ENCODE assay signal across 1 cellular context in the genomic region with DNA sequence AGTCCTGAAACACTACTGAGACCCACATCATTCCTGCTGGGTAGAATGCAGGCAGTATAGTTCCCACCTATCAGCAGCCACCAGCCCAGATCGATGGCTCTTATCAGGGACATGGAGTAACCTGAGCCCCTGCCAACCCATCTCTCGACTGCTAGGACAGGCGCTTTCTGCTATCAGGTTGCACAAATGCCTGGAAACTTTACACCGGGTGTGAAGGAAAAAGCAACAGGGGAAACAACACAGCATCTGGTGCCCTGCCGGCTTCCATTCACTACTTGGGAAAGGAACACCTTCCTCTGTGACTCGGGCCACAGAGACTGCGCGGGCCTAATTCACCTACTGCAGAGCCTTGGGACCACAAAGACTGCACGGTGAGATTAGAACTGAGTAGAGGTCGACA.
TF ChIP-seq lines count a peak whose summit lies in the region.

No MANE protein-coding gene starts in this region.

TF ChIP-seq in H1, 55 proteins besides CTCF, POLR2A, EP300 and RAD21:
- TF ChIP-seq, protein P1, sequence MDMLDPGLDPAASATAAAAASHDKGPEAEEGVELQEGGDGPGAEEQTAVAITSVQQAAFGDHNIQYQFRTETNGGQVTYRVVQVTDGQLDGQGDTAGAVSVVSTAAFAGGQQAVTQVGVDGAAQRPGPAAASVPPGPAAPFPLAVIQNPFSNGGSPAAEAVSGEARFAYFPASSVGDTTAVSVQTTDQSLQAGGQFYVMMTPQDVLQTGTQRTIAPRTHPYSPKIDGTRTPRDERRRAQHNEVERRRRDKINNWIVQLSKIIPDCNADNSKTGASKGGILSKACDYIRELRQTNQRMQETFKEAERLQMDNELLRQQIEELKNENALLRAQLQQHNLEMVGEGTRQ (IDR thresholded peaks at IDR 0.05; ENCODE audit: low read length) = no peak
- TF ChIP-seq TCF12 (IDR thresholded peaks at IDR 0.05; ENCODE audit: low read depth, low read length) (0 out of 2 replicates have a peak, but pooled peaks have one; percentile 6), CEBPB (IDR thresholded peaks at IDR 0.05; ENCODE audit: low read depth, low read length) (0 out of 2 replicates have a peak, but pooled peaks have one; percentile 21), GABPA (IDR thresholded peaks at IDR 0.05; ENCODE audit: borderline replicate concordance, insufficient read depth, low read length) (0 out of 2 replicates have a peak, but pooled peaks have one; percentile 11), BACH1 (IDR thresholded peaks at IDR 0.05; ENCODE audit: low read length) (peak; percentile 44; the same call in 1 of the 2 replicates), TAF7 (optimal IDR thresholded peaks at IDR 0.05; ENCODE audit: borderline replicate concordance, low read depth, low read length) (no peak), SP1 (IDR thresholded peaks at IDR 0.05; ENCODE audit: low read depth, low read length) (0 out of 2 replicates have a peak, but pooled peaks have one; percentile 9), TBP (IDR thresholded peaks at IDR 0.05; ENCODE audit: low read depth, low read length) (no peak), ASH2L (IDR thresholded peaks at IDR 0.05; ENCODE audit: low read length) (peak; percentile 40), SIX5 (IDR thresholded peaks at IDR 0.05; ENCODE audit: low read depth, low read length) (peak; percentile 31; the same call in 1 of the 2 replicates)
